ENCODE assay signal across 26 cellular contexts in genomic region chr1:226615876-226616275, GRCh38.
"Had no signal": no experiment of that assay in that cellular context is flagged by ENCODE, and none has a peak within 500 bp of the region (broad histone marks: within the 10 kb centered on the region; RNA-seq: fewer than 3 reads in every experiment).

No MANE protein-coding gene starts in this region.

- H3K27me3 ChIP-seq: colonic mucosa, esophagus muscularis mucosa, heart right ventricle, ovary, tibial nerve, upper lobe of left lung had no signal

- H3K27ac ChIP-seq: colonic mucosa, esophagus muscularis mucosa, foreskin keratinocyte, heart right ventricle, lower lobe of right lung, ovary, psoas muscle, thoracic aorta, tibial nerve, upper lobe of left lung had no signal

- H3K9me3 ChIP-seq: colonic mucosa, esophagus muscularis mucosa, lower lobe of right lung, psoas muscle, thoracic aorta, tibial nerve, upper lobe of left lung had no signal

- H3K4me1 ChIP-seq: colonic mucosa, foreskin keratinocyte, heart right ventricle, lower lobe of right lung, psoas muscle, tibial nerve, upper lobe of left lung had no signal

- H3K4me1 Mint-ChIP-seq: immature natural killer cell; naive thymus-derived CD8-positive, alpha-beta T cell had no signal

- H3K36me3 Mint-ChIP-seq: naive thymus-derived CD8-positive, alpha-beta T cell had no signal

- H3K4me3 ChIP-seq: colonic mucosa, esophagus muscularis mucosa, heart right ventricle, lower lobe of right lung, ovary, psoas muscle, thoracic aorta, tibial nerve, upper lobe of left lung had no signal

- H3K27me3 Mint-ChIP-seq: naive thymus-derived CD8-positive, alpha-beta T cell had no signal

- DNase-seq: central memory CD4-positive, alpha-beta T cell; colonic mucosa; dermis blood vessel endothelial cell; effector memory CD4-positive, alpha-beta T cell; foreskin keratinocyte; glutamatergic neuron; heart right ventricle; hypothalamus; immature natural killer cell; left ventricle myocardium superior; naive thymus-derived CD8-positive, alpha-beta T cell; nucleus accumbens; psoas muscle; small intestine; stimulated activated CD4-positive, alpha-beta T cell treated with anti-CD3 and anti-CD28 coated beads, Interleukin-12 subunit alpha, Interleukin-12 subunit beta, amount 100 ng/mL, for 4 hours; stimulated activated CD4-positive, alpha-beta T cell treated with anti-CD3 and anti-CD28 coated beads, Interleukin-1b, Interleukin-23, amount 100 ng/mL, for 48 hours; stimulated activated CD4-positive, alpha-beta T cell treated with anti-CD3 and anti-CD28 coated beads, Interleukin-4, amount 100 ng/mL, for 1 hour; stimulated activated CD8-positive, alpha-beta memory T cell treated with anti-CD3 and anti-CD28 coated beads, Interleukin-4, amount 100 ng/mL, for 48 hours; substantia nigra; upper lobe of left lung had no signal

- H3K36me3 ChIP-seq: colonic mucosa, esophagus muscularis mucosa, heart right ventricle, lower lobe of right lung, ovary, thoracic aorta, tibial nerve, upper lobe of left lung had no signal

- H3K4me3 Mint-ChIP-seq: immature natural killer cell; naive thymus-derived CD8-positive, alpha-beta T cell had no signal

- ATAC-seq: foreskin keratinocyte; heart right ventricle; left ventricle myocardium superior; lower lobe of right lung; naive thymus-derived CD8-positive, alpha-beta T cell; psoas muscle; right cardiac atrium had no signal
